8 cellular contexts compared by ENCODE assay signal in the genomic region with DNA sequence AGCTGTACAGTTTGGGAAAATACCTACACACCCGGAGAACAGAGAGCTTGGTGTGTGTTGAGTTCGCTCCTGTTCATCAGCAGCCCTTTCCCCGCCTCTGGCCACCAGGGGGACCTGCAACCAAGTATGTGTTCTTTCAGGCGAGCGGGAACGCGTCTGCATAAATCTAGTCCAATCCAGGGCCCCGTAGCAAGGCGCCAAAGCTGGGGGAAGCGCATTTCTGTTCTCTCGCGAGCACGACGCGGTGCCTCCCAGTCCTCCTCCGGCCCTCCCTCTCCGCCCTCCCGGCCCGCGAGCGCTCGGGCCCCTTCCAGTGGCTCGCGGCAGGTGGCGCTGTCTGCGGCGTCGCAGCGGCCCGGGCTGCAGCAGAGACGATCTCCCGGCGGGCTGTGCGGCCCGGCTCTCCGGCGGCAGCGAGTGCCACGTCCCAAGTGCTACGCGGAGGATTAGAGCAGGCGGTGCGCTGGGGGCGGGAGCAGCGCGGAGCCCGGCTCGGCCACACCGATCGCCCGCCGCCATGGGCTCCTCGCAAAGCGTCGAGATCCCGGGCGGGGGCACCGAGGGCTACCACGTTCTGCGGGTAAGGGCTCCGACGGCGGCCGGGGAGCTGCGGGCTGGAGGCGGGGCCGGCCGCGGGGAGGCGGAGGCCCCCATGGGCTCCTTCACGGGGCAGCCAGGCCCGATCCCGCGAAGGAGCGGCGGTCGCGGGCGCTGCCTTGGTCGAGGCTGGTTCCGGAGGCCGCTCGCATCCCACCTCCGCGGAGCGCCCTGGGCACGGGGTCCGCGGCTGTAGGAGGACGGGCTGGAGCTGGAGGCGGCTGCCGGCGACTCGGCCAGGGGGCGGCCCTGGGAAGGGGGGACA. TPM values are rescaled to one million over a fixed set of nuclear protein-coding genes. Genes with fewer than 3 reads are reported as not detected.
DNase-seq lines count a peak whose midpoint lies in the region; ATAC-seq and TF ChIP-seq lines count a peak whose summit lies in the region.

A gene (plus strand): TSS at position 430 of the 862 bp plus-strand sequence. CDS start 88 bp downstream, at position 518.

- H3K36me3 Mint-ChIP-seq in chondrocyte (ENCODE audit: low read depth): peaks cover 3% of the 10 kb centered on the region

- peaks cover 44% of the 10 kb centered on the region for H3K4me1 Mint-ChIP-seq in chondrocyte (ENCODE audit: low read depth)

- no peaks in the 10 kb centered on the region for H3K27me3 Mint-ChIP-seq in chondrocyte (ENCODE audit: low read depth)

- no peaks in the 10 kb centered on the region for H3K27me3 ChIP-seq in BJ (ENCODE audit: control insufficient read depth, insufficient read depth, low read length)
- no peaks in the 10 kb centered on the region for H3K27me3 ChIP-seq in kidney epithelial cell (ENCODE audit: control insufficient read depth, insufficient read depth, low read length)

- peak; percentile 86 for ATAC-seq in HG03442 (IDR thresholded peaks at IDR 0.05; ENCODE audit: unreplicated experiment)

- H3K4me3 Mint-ChIP-seq in chondrocyte (ENCODE audit: unreplicated experiment): peak within 1 kb of the TSS; percentile 97

- POLR2A ChIA-PET in BJ (lab: Charles Lee): no interaction called here

- H3K4me3 ChIP-seq in BJ (ENCODE audit: low read depth, low read length): peak within 1 kb of the TSS; percentile 78
- H3K4me3 ChIP-seq in kidney epithelial cell (ENCODE audit: low read depth, low read length): peak within 1 kb of the TSS; percentile 98

- H3K36me3 ChIP-seq in BJ (ENCODE audit: control insufficient read depth, insufficient read depth, low read length) (no peaks in the 10 kb centered on the region), kidney epithelial cell (ENCODE audit: control insufficient read depth, insufficient read depth, low read length) (no peaks in the 10 kb centered on the region)

- peak within 1 kb of the TSS; percentile 97 for H3K27ac Mint-ChIP-seq in chondrocyte (ENCODE audit: unreplicated experiment)

- TF ChIP-seq CTCF in BJ (IDR thresholded peaks at IDR 0.05; ENCODE audit: insufficient read depth, low read depth, low read length) (peak; percentile 94), chondrocyte (IDR thresholded peaks at IDR 0.05) (peak; percentile 93), kidney epithelial cell (IDR thresholded peaks at IDR 0.05; ENCODE audit: insufficient read depth, low read length, poor library complexity, severe bottlenecking) (peak; percentile 94)

- CTCF ChIA-PET in BJ (lab: Yijun Ruan, JAX): interaction anchor here (0.5 to 2.7 kb wide), 29 partner anchors 8 to 1187 kb away, joined by 3 to 26 read pairs (median 5); no protein-coding TSS in a partner anchor

- H3K9me3 Mint-ChIP-seq in chondrocyte (ENCODE audit: low read depth): no peaks in the 10 kb centered on the region

- peak; percentile 96 for DNase-seq in BJ (ENCODE audit: low read depth)
- DNase-seq in GM19238 (ENCODE audit: insufficient read length, low spot score): peak; percentile 91
- DNase-seq in NCI-H510A treated with DMSO at 0.1 percent for 48 hours (lab: John Stamatoyannopoulos, UW): peak; percentile 100
- peak; percentile 93 to 94 for DNase-seq in activated CD4-positive, alpha-beta T cell treated with anti-CD3 and anti-CD28 coated beads for 24 hours (ENCODE audit: low read depth in 2 of 2)
- peak; percentile 99 for DNase-seq in chondrocyte (ENCODE audit: low spot score)
- peak; percentile 99 for DNase-seq in kidney epithelial cell (ENCODE audit: low read depth)
- DNase-seq in stimulated activated CD4-positive, alpha-beta T cell treated with anti-CD3 and anti-CD28 coated beads, Interleukin-15, amount 100 ng/mL, for 48 hours (ENCODE audit: low read depth in 2 of 2): peak; percentile 95 to 98

RNA-seq across cellular contexts. Expression of the gene that starts here (rescaled TPM):
- polyA plus RNA-seq in BJ (2011; rRNA removed): 186 and 194 TPM in 2 replicates
- polyA minus RNA-seq in BJ (2011; rRNA and poly(A)+ RNA removed): 69.7 and 129 TPM in 2 replicates
- total RNA-seq in chondrocyte (117 to 126 TPM (median 125 TPM) in 3 replicates), kidney epithelial cell (76.3 and 78.1 TPM in 2 replicates)

Comparison
In these comparisons a context has a peak if more than half of its experiments do, and no peak if none do; other contexts are left out.
1. Peak in every context shown above with its lines: DNase-seq, ATAC-seq and H3K4me3 ChIP-seq.